19 cellular contexts compared by ENCODE assay signal in the genomic region with DNA sequence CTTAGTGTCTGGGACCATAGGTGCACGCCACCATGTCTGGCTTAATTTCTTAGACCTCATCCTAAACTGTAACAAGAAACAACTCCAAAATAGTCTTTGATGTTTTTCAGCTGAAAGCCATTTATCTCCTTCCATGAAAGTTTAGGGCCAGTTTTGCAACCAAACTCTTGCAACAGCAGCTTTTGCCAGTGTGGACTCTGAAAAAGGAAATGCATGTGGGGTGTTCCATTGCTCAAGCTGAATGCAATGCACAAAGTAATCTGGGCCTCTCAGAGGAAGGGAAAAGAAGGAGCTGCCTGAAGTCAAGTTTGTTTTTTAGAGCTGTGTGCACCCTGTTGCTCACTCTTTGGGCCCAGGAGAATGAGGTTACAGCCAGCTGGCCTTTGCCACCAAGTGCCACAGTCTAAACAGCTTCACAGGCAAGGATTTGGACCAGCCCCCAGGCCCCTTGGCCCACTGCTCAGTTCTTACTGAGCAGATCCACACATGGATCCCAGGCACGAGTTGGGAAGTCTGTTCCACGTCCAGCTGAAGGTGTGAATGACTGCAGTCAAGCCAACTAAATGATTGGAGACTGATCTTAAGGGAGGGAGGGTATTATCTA.
DNase-seq lines count a peak whose midpoint lies in the region; ATAC-seq and TF ChIP-seq lines count a peak whose summit lies in the region.
"Had no signal": no experiment of that assay in that cellular context is flagged by ENCODE, and none has a peak within 500 bp of the region (broad histone marks: within the 10 kb centered on the region; RNA-seq: fewer than 3 reads in every experiment).

No MANE protein-coding gene starts in this region.

- peak; percentile 67 for DNase-seq in AG10803 (ENCODE audit: low read depth)
- DNase-seq in NB4 (ENCODE audit: low read depth), result peak; percentile 83
- peak; percentile 69 for DNase-seq in fibroblast of gingiva (ENCODE audit: low read depth)
- DNase-seq in omental fat pad (ENCODE audit: low spot score), result no peak
- no peak for DNase-seq in activated T-cell treated with anti-CD3 and anti-CD28 coated beads, Interleukin-2, amount 50 U/mL, for 72 hours
- DNase-seq in A172 (ENCODE audit: low spot score), result no peak
- no peak for DNase-seq in SHP77 treated with DMSO at 0.1 percent for 48 hours (lab: John Stamatoyannopoulos, UW)
- DNase-seq: activated CD4-positive, alpha-beta T cell treated with anti-CD3 and anti-CD28 coated beads, Interleukin-2, amount 50 U/mL, for 1 hour; Karpas-422; NCI-H1436 treated with DMSO at 0.1 percent for 48 hours; pancreas; spleen; stimulated activated naive B cell treated with anti-CD40 and anti-IgM and Interleukin-4, amounts not matched to agents 10 μg/mL and 1 μg/mL and 100 μg/mL, for 72 hours had no signal

- no peak overlapping the region for H3K4me3 Mint-ChIP-seq in activated T-cell treated with anti-CD3 and anti-CD28 coated beads, Interleukin-2, amount 50 U/mL, for 72 hours
- no peak overlapping the region for H3K4me3 Mint-ChIP-seq in activated T-helper 17 cell treated with anti-CD3 and anti-CD28 coated beads, Interleukin-2, amount 50 U/mL, for 72 hours
- H3K4me3 Mint-ChIP-seq: GM23338; stimulated activated naive B cell treated with anti-CD40 and anti-IgM and Interleukin-4, amounts not matched to agents 10 μg/mL and 1 μg/mL and 100 μg/mL, for 72 hours had no signal

- H3K4me3 ChIP-seq in AG10803 (ENCODE audit: low read length), result no peak overlapping the region
- H3K4me3 ChIP-seq in NB4 (ENCODE audit: low read depth, low read length), result no peak overlapping the region
- H3K4me3 ChIP-seq: GM12878, GM23338, pancreas, SJSA1, spleen, upper lobe of left lung had no signal

- ATAC-seq in omental fat pad (ENCODE audit: low FRiP score), result peak; percentile 14
- ATAC-seq in activated T-cell treated with anti-CD3 and anti-CD28 coated beads, Interleukin-2, amount 50 U/mL, for 72 hours (replicated peaks in 1 of 2), result no peak
- ATAC-seq in activated T-helper 17 cell treated with anti-CD3 and anti-CD28 coated beads, Interleukin-2, amount 50 U/mL, for 72 hours (replicated peaks), result no peak
- ATAC-seq: activated naive CD4-positive, alpha-beta T cell treated with anti-CD3 and anti-CD28 coated beads, Interleukin-2, amount 50 U/mL, for 72 hours; GM12878; GM23338; stimulated activated naive B cell treated with anti-CD40 and anti-IgM and Interleukin-4, amounts not matched to agents 10 μg/mL and 1 μg/mL and 100 μg/mL, for 72 hours had no signal

- peaks cover 0 to 3% of the 10 kb centered on the region in 2 donors for H3K9me3 Mint-ChIP-seq in activated T-cell treated with anti-CD3 and anti-CD28 coated beads, Interleukin-2, amount 50 U/mL, for 72 hours
- H3K9me3 Mint-ChIP-seq in activated T-helper 17 cell treated with anti-CD3 and anti-CD28 coated beads, Interleukin-2, amount 50 U/mL, for 72 hours, result peaks cover 3% of the 10 kb centered on the region
- H3K9me3 Mint-ChIP-seq: GM23338 had no signal

- no peaks in the 10 kb centered on the region for H3K4me1 Mint-ChIP-seq in activated T-cell treated with anti-CD3 and anti-CD28 coated beads, Interleukin-2, amount 50 U/mL, for 72 hours (ENCODE audit: low read depth)
- H3K4me1 Mint-ChIP-seq in activated T-helper 17 cell treated with anti-CD3 and anti-CD28 coated beads, Interleukin-2, amount 50 U/mL, for 72 hours, result no peaks in the 10 kb centered on the region

- no peak overlapping the region for H3K27ac Mint-ChIP-seq in activated T-cell treated with anti-CD3 and anti-CD28 coated beads, Interleukin-2, amount 50 U/mL, for 72 hours
- no peak overlapping the region for H3K27ac Mint-ChIP-seq in activated T-helper 17 cell treated with anti-CD3 and anti-CD28 coated beads, Interleukin-2, amount 50 U/mL, for 72 hours
- H3K27ac Mint-ChIP-seq: GM23338; stimulated activated naive B cell treated with anti-CD40 and anti-IgM and Interleukin-4, amounts not matched to agents 10 μg/mL and 1 μg/mL and 100 μg/mL, for 72 hours had no signal

- no peak for TF ChIP-seq POLR2A in NB4 (IDR thresholded peaks at IDR 0.05; ENCODE audit: extremely low read depth, insufficient read length)

- no peaks in the 10 kb centered on the region for H3K27me3 Mint-ChIP-seq in activated T-cell treated with anti-CD3 and anti-CD28 coated beads, Interleukin-2, amount 50 U/mL, for 72 hours (ENCODE audit: low read depth)
- no peaks in the 10 kb centered on the region for H3K27me3 Mint-ChIP-seq in activated T-helper 17 cell treated with anti-CD3 and anti-CD28 coated beads, Interleukin-2, amount 50 U/mL, for 72 hours
- H3K27me3 Mint-ChIP-seq: stimulated activated naive B cell treated with anti-CD40 and anti-IgM and Interleukin-4, amounts not matched to agents 10 μg/mL and 1 μg/mL and 100 μg/mL, for 72 hours had no signal

- TF ChIP-seq CTCF in AG10803 (conservative IDR thresholded peaks at IDR 0.05; ENCODE audit: low read length) (no peak), NB4 (IDR thresholded peaks at IDR 0.05; ENCODE audit: low read depth, low read length) (no peak), omental fat pad (IDR thresholded peaks at IDR 0.05) (no peak)

- H3K36me3 Mint-ChIP-seq in activated T-cell treated with anti-CD3 and anti-CD28 coated beads, Interleukin-2, amount 50 U/mL, for 72 hours (ENCODE audit: insufficient read depth in 2 of 2), result peaks cover 17 to 33% of the 10 kb centered on the region in 2 donors
- peaks cover 76% of the 10 kb centered on the region for H3K36me3 Mint-ChIP-seq in activated T-helper 17 cell treated with anti-CD3 and anti-CD28 coated beads, Interleukin-2, amount 50 U/mL, for 72 hours (ENCODE audit: low read depth)

Comparison
In these comparisons a context has a peak if more than half of its experiments do, and no peak if none do; other contexts are left out.
1. DNase-seq: peak in AG10803 (single experiment), NB4 (single experiment) and fibroblast of gingiva (single experiment); none in omental fat pad (single experiment), activated T-cell treated with anti-CD3 and anti-CD28 coated beads, Interleukin-2, amount 50 U/mL, for 72 hours (0 of 2), A172 (single experiment) and SHP77 treated with DMSO at 0.1 percent for 48 hours (single experiment).